Comparison of ENCODE assay signal across 31 cellular contexts in genomic region chr6:43957273-43957672, GRCh38.
"Had no signal": no experiment of that assay in that cellular context is flagged by ENCODE, and none has a peak within 500 bp of the region (broad histone marks: within the 10 kb centered on the region; RNA-seq: fewer than 3 reads in every experiment).

No MANE protein-coding gene starts in this region.

- H3K4me3 ChIP-seq: adrenal gland, body of pancreas, esophagus squamous epithelium, gastroesophageal sphincter had no signal

- ATAC-seq: activated CD4-positive, CD25-positive, alpha-beta regulatory T cell treated with anti-CD3 and anti-CD28 coated beads, Interleukin-2, amount 50 U/mL, for 24 hours; activated CD8-positive, alpha-beta T cell treated with anti-CD3 and anti-CD28 coated beads for 36 hours; activated naive CD8-positive, alpha-beta T cell treated with anti-CD3 and anti-CD28 coated beads, Interleukin-2, amount 50 U/mL, for 24 hours; body of pancreas; effector memory CD8-positive, alpha-beta T cell; gastroesophageal sphincter; WTC11 had no signal

- H3K36me3 ChIP-seq: adrenal gland, esophagus squamous epithelium, gastroesophageal sphincter had no signal

- H3K4me1 ChIP-seq: esophagus squamous epithelium, gastroesophageal sphincter had no signal

- DNase-seq: activated CD4-positive, alpha-beta T cell treated with anti-CD3 and anti-CD28 coated beads for 48 hours; activated CD4-positive, alpha-beta T cell treated with anti-CD3 and anti-CD28 coated beads, Interleukin-2, amount 50 U/mL, for 1 hour; activated CD4-positive, alpha-beta T cell treated with anti-CD3 and anti-CD28 coated beads, Interleukin-2, amount 50 U/mL, for 48 hours; activated CD8-positive, alpha-beta memory T cell treated with anti-CD3 and anti-CD28 coated beads for 24 hours; activated CD8-positive, alpha-beta T cell treated with anti-CD3 and anti-CD28 coated beads for 36 hours; activated effector memory CD4-positive, alpha-beta T cell treated with anti-CD3 and anti-CD28 coated beads, Interleukin-2, amount 50 U/mL, for 16 hours; activated naive CD4-positive, alpha-beta T cell treated with anti-CD3 and anti-CD28 coated beads for 36 hours; activated naive CD8-positive, alpha-beta T cell treated with anti-CD3 and anti-CD28 coated beads for 36 hours; activated naive CD8-positive, alpha-beta T cell treated with anti-CD3 and anti-CD28 coated beads, Interleukin-2, amount 50 U/mL, for 24 hours; activated T-cell treated with anti-CD3 and anti-CD28 coated beads, Interleukin-2, amount 50 U/mL, for 1 hour; activated T-cell treated with anti-CD3 and anti-CD28 coated beads, Interleukin-2, amount 50 U/mL, for 48 hours; adrenal gland; amygdala; aorta; body of pancreas; caudate nucleus; cortex of kidney; dermis blood vessel endothelial cell; effector CD4-positive, alpha-beta T cell; effector memory CD8-positive, alpha-beta T cell; esophagus squamous epithelium; foreskin melanocyte; T-helper 2 cell had no signal

- H3K9me3 ChIP-seq: adrenal gland, body of pancreas, esophagus squamous epithelium had no signal

- FAIRE-seq: colon had no signal

- H3K27ac Mint-ChIP-seq: activated CD8-positive, alpha-beta T cell treated with anti-CD3 and anti-CD28 coated beads for 36 hours; activated naive CD4-positive, alpha-beta T cell treated with anti-CD3 and anti-CD28 coated beads for 36 hours; activated naive CD4-positive, alpha-beta T cell treated with anti-CD3 and anti-CD28 coated beads, Interleukin-2, amount 50 U/mL, for 24 hours; activated naive CD8-positive, alpha-beta T cell treated with anti-CD3 and anti-CD28 coated beads for 36 hours; activated naive CD8-positive, alpha-beta T cell treated with anti-CD3 and anti-CD28 coated beads, Interleukin-2, amount 50 U/mL, for 24 hours; activated T-helper 1 cell treated with anti-CD3 and anti-CD28 coated beads, Interleukin-12 subunit alpha, Interleukin-12 subunit beta, Interleukin-2, Interleukin-4 antibody, amounts not matched to agents 30 ng/mL and 10 ng/mL and 1 ng/mL, durations not matched to agents 14 hours and 24 hours and 36 hours; activated T-helper 2 cell treated with anti-CD3 and anti-CD28 coated beads, Interferon-gamma antibody, Interleukin-2, Interleukin-4, amounts not matched to agents 10 μg/mL and 5 μg/mL and 100 μg/mL, durations not matched to agents 14 hours and 24 hours and 36 hours; effector memory CD8-positive, alpha-beta T cell; WTC11 had no signal

- H3K4me1 Mint-ChIP-seq: activated naive CD4-positive, alpha-beta T cell treated with anti-CD3 and anti-CD28 coated beads, Interleukin-2, amount 50 U/mL, for 24 hours; activated naive CD8-positive, alpha-beta T cell treated with anti-CD3 and anti-CD28 coated beads for 36 hours; activated naive CD8-positive, alpha-beta T cell treated with anti-CD3 and anti-CD28 coated beads, Interleukin-2, amount 50 U/mL, for 24 hours; WTC11 had no signal

- H3K9me3 Mint-ChIP-seq: activated naive CD4-positive, alpha-beta T cell treated with anti-CD3 and anti-CD28 coated beads, Interleukin-2, amount 50 U/mL, for 24 hours; activated T-helper 1 cell treated with anti-CD3 and anti-CD28 coated beads, Interleukin-12 subunit alpha, Interleukin-12 subunit beta, Interleukin-2, Interleukin-4 antibody, amounts not matched to agents 30 ng/mL and 10 ng/mL and 1 ng/mL, durations not matched to agents 14 hours and 24 hours and 36 hours had no signal

- H3K27ac ChIP-seq: adrenal gland, body of pancreas, epithelial cell of prostate, esophagus squamous epithelium, gastroesophageal sphincter had no signal

- H3K27me3 ChIP-seq: adrenal gland, body of pancreas, gastroesophageal sphincter had no signal

- H3K4me3 Mint-ChIP-seq: activated CD8-positive, alpha-beta T cell treated with anti-CD3 and anti-CD28 coated beads for 36 hours; activated naive CD4-positive, alpha-beta T cell treated with anti-CD3 and anti-CD28 coated beads for 36 hours; activated naive CD4-positive, alpha-beta T cell treated with anti-CD3 and anti-CD28 coated beads, Interleukin-2, amount 50 U/mL, for 24 hours; activated naive CD8-positive, alpha-beta T cell treated with anti-CD3 and anti-CD28 coated beads for 36 hours; activated naive CD8-positive, alpha-beta T cell treated with anti-CD3 and anti-CD28 coated beads, Interleukin-2, amount 50 U/mL, for 24 hours; activated T-helper 1 cell treated with anti-CD3 and anti-CD28 coated beads, Interleukin-12 subunit alpha, Interleukin-12 subunit beta, Interleukin-2, Interleukin-4 antibody, amounts not matched to agents 30 ng/mL and 10 ng/mL and 1 ng/mL, durations not matched to agents 14 hours and 24 hours and 36 hours; effector memory CD8-positive, alpha-beta T cell; WTC11 had no signal

- H3K36me3 Mint-ChIP-seq: activated naive CD8-positive, alpha-beta T cell treated with anti-CD3 and anti-CD28 coated beads for 36 hours; WTC11 had no signal
